12 cellular contexts compared by ENCODE assay signal in the genomic region with DNA sequence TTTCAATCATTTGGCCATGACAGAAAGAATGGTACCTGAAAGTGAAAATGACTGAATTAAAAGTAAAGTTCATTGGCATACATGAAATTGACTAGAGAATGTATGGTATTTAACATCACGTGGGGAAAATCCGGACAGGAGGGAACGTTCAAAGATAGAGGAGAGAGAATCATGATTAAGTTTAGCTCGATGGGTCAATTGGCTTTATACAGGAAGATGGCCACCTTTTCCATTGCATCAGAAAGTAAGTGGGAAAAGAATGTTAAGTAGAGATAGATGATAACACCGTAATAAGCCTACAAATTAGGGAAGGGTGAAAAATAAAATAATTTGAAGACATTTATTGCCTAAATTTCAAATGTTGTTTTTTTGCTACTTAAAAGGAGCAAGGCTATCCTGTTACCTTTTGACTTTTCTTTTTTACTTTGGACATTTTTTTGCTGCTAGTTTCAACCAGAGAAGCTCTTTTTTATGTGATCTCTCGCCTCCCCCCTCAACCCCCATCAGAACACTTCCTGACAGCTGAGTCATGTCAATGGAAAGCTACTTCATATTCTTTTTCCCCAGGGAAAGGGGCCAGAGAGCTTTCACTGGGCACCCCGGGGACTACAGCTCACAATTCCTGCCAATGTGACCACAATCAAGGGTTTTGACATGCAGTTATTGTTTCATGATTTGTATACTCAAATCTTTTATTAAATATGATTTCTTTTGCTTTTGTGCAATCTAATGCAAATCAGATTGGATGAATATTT. TPM values are rescaled to one million over a fixed set of nuclear protein-coding genes. Genes with fewer than 3 reads are reported as not detected.
A peak's percentile ranks its signal among the peaks of the same experiment; 100 is the strongest.
DNase-seq lines count a peak whose midpoint lies in the region; ATAC-seq and TF ChIP-seq lines count a peak whose summit lies in the region.
"Had no signal": no experiment of that assay in that cellular context is flagged by ENCODE, and none has a peak within 500 bp of the region (broad histone marks: within the 10 kb centered on the region; RNA-seq: fewer than 3 reads in every experiment).

No MANE protein-coding gene starts in this region.

- no peaks in the 10 kb centered on the region for H3K9me3 ChIP-seq in A673 (ENCODE audit: low read depth, low read length, poor library complexity, severe bottlenecking)
- no peaks in the 10 kb centered on the region for H3K9me3 ChIP-seq in right cardiac atrium (ENCODE audit: control insufficient read depth, low read length)
- H3K9me3 ChIP-seq: body of pancreas, vagina had no signal

- H3K36me3 Mint-ChIP-seq in chondrocyte (ENCODE audit: low read depth), result no peaks in the 10 kb centered on the region

- H3K4me3 Mint-ChIP-seq in chondrocyte (ENCODE audit: unreplicated experiment), result no peak overlapping the region

- POLR2A ChIA-PET in A673 (lab: Charles Lee; ENCODE audit: low non-redundant PET), result no interaction called here

- H3K4me1 Mint-ChIP-seq in chondrocyte (ENCODE audit: low read depth), result peaks cover 15% of the 10 kb centered on the region

- H3K36me3 ChIP-seq in A673 (ENCODE audit: insufficient read depth, low read length, poor library complexity, severe bottlenecking), result no peaks in the 10 kb centered on the region
- H3K36me3 ChIP-seq: vagina had no signal

- TF ChIP-seq CTCF in A673 (conservative IDR thresholded peaks at IDR 0.05; ENCODE audit: low read depth, low read length) (no peak), VCaP (conservative IDR thresholded peaks at IDR 0.05) (no peak), chondrocyte (IDR thresholded peaks at IDR 0.05) (no peak)

- WGBS in right cardiac atrium, result 51% methylated on average over 7 of the region's 7 CpGs

- peak overlapping the region; percentile 49 for H3K27ac ChIP-seq in A673 (ENCODE audit: low read depth, low read length, poor library complexity, severe bottlenecking)
- H3K27ac ChIP-seq in VCaP, result peak overlapping the region; percentile 57
- H3K27ac ChIP-seq in right cardiac atrium (ENCODE audit: low read length), result no peak overlapping the region
- H3K27ac ChIP-seq: body of pancreas, C4-2B had no signal

- no peak overlapping the region for H3K27ac Mint-ChIP-seq in chondrocyte (ENCODE audit: unreplicated experiment)

- intact Hi-C loops in A673 (cut with micrococcal nuclease; ENCODE audit: unreplicated experiment) (loop anchor here (5.0 kb wide), 1 partner anchor 45 kb away; no protein-coding TSS in a partner anchor), right cardiac atrium (cut with DNase I) (no loop called here)

- H3K4me1 ChIP-seq in A673 (ENCODE audit: insufficient read depth, low read length, poor library complexity, severe bottlenecking) (peaks cover 22% of the 10 kb centered on the region), right cardiac atrium (ENCODE audit: control insufficient read depth, insufficient read depth, low read length) (no peaks in the 10 kb centered on the region)
- H3K4me1 ChIP-seq: body of pancreas, vagina had no signal

- peak overlapping the region; percentile 29 for H3K4me3 ChIP-seq in A673 (ENCODE audit: low read depth, low read length, poor library complexity, severe bottlenecking)
- no peak overlapping the region for H3K4me3 ChIP-seq in right cardiac atrium (ENCODE audit: low read length)
- H3K4me3 ChIP-seq: body of pancreas, GM12878, vagina had no signal

- H3K9me3 Mint-ChIP-seq in chondrocyte (ENCODE audit: low read depth), result no peaks in the 10 kb centered on the region

- DNase-seq in A673 (ENCODE audit: low spot score), result peak; percentile 93
- DNase-seq in H4 (ENCODE audit: low spot score), result peak; percentile 93
- DNase-seq in right cardiac atrium, result peak; percentile 33 to 64 (median 47)
- no peak for DNase-seq in activated effector memory CD4-positive, alpha-beta T cell treated with anti-CD3 and anti-CD28 coated beads, Interleukin-2, amount 50 U/mL, for 16 hours
- no peak for DNase-seq in chondrocyte (ENCODE audit: low spot score)
- DNase-seq: body of pancreas had no signal

- CTCF ChIA-PET in A673 (lab: Charles Lee), result no interaction called here

- H3K27me3 ChIP-seq in A673 (replicated peaks; ENCODE audit: insufficient read depth, low read depth, low read length, poor library complexity) (no peaks in the 10 kb centered on the region), right cardiac atrium (ENCODE audit: control insufficient read depth, insufficient read depth) (no peaks in the 10 kb centered on the region)
- H3K27me3 ChIP-seq: body of pancreas, vagina had no signal

- BruUV-seq in A673 (replicated peaks; lab: Mats Ljungman, UMichigan), result TSS peak; percentile 61

- ATAC-seq in right cardiac atrium (peak; percentile 61 to 65), HG02642 (IDR thresholded peaks at IDR 0.05; ENCODE audit: poor library complexity, unreplicated experiment) (no peak), GM19023 (IDR thresholded peaks at IDR 0.05; ENCODE audit: unreplicated experiment) (no peak)
- ATAC-seq: body of pancreas, GM12878 had no signal

- no peaks in the 10 kb centered on the region for H3K27me3 Mint-ChIP-seq in chondrocyte (ENCODE audit: low read depth)

RNA-seq across cellular contexts. Expression of gene CCDC102B, which starts 0.8 kb away (rescaled TPM):
- total RNA-seq in A673 (2021) (10.8 and 12.5 TPM in 2 replicates), right cardiac atrium (10 to 100 TPM in 3 of 4 donors, 1 to 10 TPM in 1; 8.4 to 10.8 (median 10.5) TPM), chondrocyte (8.1 to 9.8 TPM (median 9.1 TPM) in 3 replicates)
- 11.0 and 22.4 TPM in 2 replicates for total RNA-seq in H4 (2014; rRNA removed; shearing (Covaris generic))
- 5.8 TPM for polyA plus RNA-seq in right cardiac atrium

Comparison
In these comparisons a context has a peak if more than half of its experiments do, and no peak if none do; other contexts are left out.
1. DNase-seq: peak in A673 (single experiment), H4 (single experiment) and right cardiac atrium (3 of 3); none in activated effector memory CD4-positive, alpha-beta T cell treated with anti-CD3 and anti-CD28 coated beads, Interleukin-2, amount 50 U/mL, for 16 hours (single experiment) and chondrocyte (single experiment).
2. ATAC-seq: peak in right cardiac atrium (2 of 2); none in HG02642 (single experiment) and GM19023 (single experiment).